In the genomic region with DNA sequence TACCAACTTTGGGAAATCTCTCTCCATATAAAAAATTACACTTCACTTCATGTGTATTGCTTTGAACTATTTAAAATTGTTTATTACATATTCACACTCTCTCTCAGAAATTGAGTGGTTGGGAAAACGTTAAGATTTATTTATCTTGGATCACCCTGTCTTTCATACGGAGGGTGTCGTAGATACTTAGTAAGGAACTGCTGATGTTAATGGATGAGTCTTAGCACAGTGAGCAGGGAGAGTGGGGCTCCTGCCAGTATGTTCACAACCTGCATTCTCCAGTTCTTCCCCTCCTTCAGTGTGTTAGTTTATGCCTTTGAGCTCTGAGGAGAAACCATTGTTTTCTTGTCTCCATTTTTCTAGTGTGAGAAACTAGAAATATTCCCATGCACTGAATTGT, we compare ENCODE assay signal across 25 cellular contexts.
"Had no signal": no experiment of that assay in that cellular context is flagged by ENCODE, and none has a peak within 500 bp of the region (broad histone marks: within the 10 kb centered on the region; RNA-seq: fewer than 3 reads in every experiment).

No MANE protein-coding gene starts in this region.

- H3K4me1 Mint-ChIP-seq: activated naive CD8-positive, alpha-beta T cell treated with anti-CD3 and anti-CD28 coated beads for 36 hours had no signal

- H3K4me3 Mint-ChIP-seq: activated naive CD4-positive, alpha-beta T cell treated with anti-CD3 and anti-CD28 coated beads for 36 hours; activated naive CD8-positive, alpha-beta T cell treated with anti-CD3 and anti-CD28 coated beads for 36 hours; activated T-helper 1 cell treated with anti-CD3 and anti-CD28 coated beads, Interleukin-12 subunit alpha, Interleukin-12 subunit beta, Interleukin-2, Interleukin-4 antibody, amounts not matched to agents 30 ng/mL and 10 ng/mL and 1 ng/mL, durations not matched to agents 14 hours and 24 hours and 36 hours; naive thymus-derived CD8-positive, alpha-beta T cell had no signal

- H3K27me3 Mint-ChIP-seq: activated naive CD8-positive, alpha-beta T cell treated with anti-CD3 and anti-CD28 coated beads for 36 hours had no signal

- H3K9me3 Mint-ChIP-seq: activated naive CD8-positive, alpha-beta T cell treated with anti-CD3 and anti-CD28 coated beads for 36 hours had no signal

- H3K4me3 ChIP-seq: adrenal gland, hepatocyte, right lobe of liver, skin epidermis, transverse colon had no signal

- H3K27me3 ChIP-seq: adrenal gland, brain microvascular endothelial cell, foreskin keratinocyte, hepatocyte, right lobe of liver, transverse colon had no signal

- H3K27ac ChIP-seq: adrenal gland, brain microvascular endothelial cell, foreskin keratinocyte, hepatocyte, right lobe of liver, skin epidermis, transverse colon, VCaP had no signal

- ATAC-seq: activated CD4-positive, CD25-positive, alpha-beta regulatory T cell treated with anti-CD3 and anti-CD28 coated beads, Interleukin-2, amount 50 U/mL, for 24 hours; foreskin keratinocyte; naive thymus-derived CD8-positive, alpha-beta T cell; right lobe of liver had no signal

- H3K36me3 ChIP-seq: adrenal gland, brain microvascular endothelial cell, right lobe of liver, transverse colon had no signal

- H3K27ac Mint-ChIP-seq: activated naive CD4-positive, alpha-beta T cell treated with anti-CD3 and anti-CD28 coated beads for 36 hours; activated naive CD8-positive, alpha-beta T cell treated with anti-CD3 and anti-CD28 coated beads for 36 hours; activated T-helper 1 cell treated with anti-CD3 and anti-CD28 coated beads, Interleukin-12 subunit alpha, Interleukin-12 subunit beta, Interleukin-2, Interleukin-4 antibody, amounts not matched to agents 30 ng/mL and 10 ng/mL and 1 ng/mL, durations not matched to agents 14 hours and 24 hours and 36 hours; naive thymus-derived CD8-positive, alpha-beta T cell had no signal

- H3K36me3 Mint-ChIP-seq: activated naive CD8-positive, alpha-beta T cell treated with anti-CD3 and anti-CD28 coated beads for 36 hours had no signal

- H3K9me3 ChIP-seq: adrenal gland, right lobe of liver, transverse colon had no signal

- H3K4me1 ChIP-seq: adrenal gland, foreskin keratinocyte had no signal

- DNase-seq: activated CD4-positive, alpha-beta T cell treated with anti-CD3 and anti-CD28 coated beads for 48 hours; activated CD4-positive, alpha-beta T cell treated with anti-CD3 and anti-CD28 coated beads, Interleukin-2, amount 50 U/mL, for 48 hours; activated CD8-positive, alpha-beta memory T cell treated with anti-CD3 and anti-CD28 coated beads, Interleukin-2, amount 50 U/mL, for 4 hours; activated effector memory CD4-positive, alpha-beta T cell treated with anti-CD3 and anti-CD28 coated beads, Interleukin-2, amount 50 U/mL, for 16 hours; activated naive CD4-positive, alpha-beta T cell treated with anti-CD3 and anti-CD28 coated beads for 36 hours; activated naive CD8-positive, alpha-beta T cell treated with anti-CD3 and anti-CD28 coated beads for 36 hours; activated T-cell treated with anti-CD3 and anti-CD28 coated beads, Interleukin-2, amount 50 U/mL, for 1 hour; adrenal gland; aorta; brain microvascular endothelial cell; foreskin keratinocyte; islet precursor cell; mammary epithelial cell; midbrain; naive thymus-derived CD8-positive, alpha-beta T cell; right lobe of liver; stimulated activated CD4-positive, alpha-beta T cell treated with anti-CD3 and anti-CD28 coated beads, Interleukin-12 subunit alpha, Interleukin-12 subunit beta, amount 100 ng/mL, for 4 hours; stimulated activated CD4-positive, alpha-beta T cell treated with anti-CD3 and anti-CD28 coated beads, Interleukin-4, amount 100 ng/mL, for 1 hour; T-helper 9 cell; transverse colon had no signal
